ENCODE assay signal across 18 cellular contexts in the genomic region with DNA sequence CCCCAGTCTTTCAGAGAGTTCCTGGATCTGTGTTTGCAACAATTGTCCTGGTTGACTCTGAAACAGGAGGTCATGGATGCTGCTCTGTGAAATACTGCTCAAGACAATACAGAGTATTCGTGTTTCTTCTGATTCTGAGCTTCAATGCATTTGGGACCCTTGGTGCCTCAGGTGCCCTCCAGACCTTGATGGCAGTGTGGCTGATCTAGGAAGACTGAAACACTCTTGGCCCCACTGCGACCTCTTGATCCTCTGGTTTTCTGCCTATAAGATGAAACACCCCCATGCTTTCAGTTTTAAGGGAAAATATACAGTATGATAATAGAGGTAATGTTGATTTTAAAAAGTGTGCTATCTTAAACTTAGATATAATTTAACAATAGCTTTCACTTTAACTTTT.
DNase-seq lines count a peak whose midpoint lies in the region; ATAC-seq, FAIRE-seq and TF ChIP-seq lines count a peak whose summit lies in the region.
"Had no signal": no experiment of that assay in that cellular context is flagged by ENCODE, and none has a peak within 500 bp of the region (broad histone marks: within the 10 kb centered on the region; RNA-seq: fewer than 3 reads in every experiment).

No MANE protein-coding gene starts in this region.

- H2AFZ ChIP-seq in ACC112 (ENCODE audit: low read length, unreplicated experiment) (no peak overlapping the region), PC-3 (ENCODE audit: low read length) (peak overlapping the region; percentile 31; the same call in 1 of the 2 replicates), astrocyte (ENCODE audit: low read depth, low read length) (no peak overlapping the region)

- H3K27ac ChIP-seq in ACC112 (ENCODE audit: low read depth, low read length) = peak overlapping the region; percentile 65
- H3K27ac ChIP-seq in PC-3 (ENCODE audit: low read length) = peak overlapping the region; percentile 60
- peak overlapping the region; percentile 99 for H3K27ac ChIP-seq in astrocyte (ENCODE audit: low read depth, low read length)
- H3K27ac ChIP-seq in mesodermal cell (ENCODE audit: low read depth, low read length, severe bottlenecking) = peak overlapping the region; percentile 87
- H3K27ac ChIP-seq: BLaER1 treated with 17β-estradiol and CSF1 and Interleukin-3, amounts not matched to agents 10 nM and 100 nM; KMS-11; RWPE1 had no signal

- no peaks in the 10 kb centered on the region for H3K9me2 ChIP-seq in PC-3 (replicated peaks; ENCODE audit: low read length)

- BruUV-seq in PC-3 (replicated peaks; lab: Mats Ljungman, UMichigan) = no TSS peak

- H3K36me3 ChIP-seq in ACC112 (ENCODE audit: insufficient read depth, low read length) = no peaks in the 10 kb centered on the region
- no peaks in the 10 kb centered on the region for H3K36me3 ChIP-seq in PC-3 (ENCODE audit: low read depth, low read length)
- H3K36me3 ChIP-seq in astrocyte (ENCODE audit: insufficient read depth, low read length) = no peaks in the 10 kb centered on the region
- no peaks in the 10 kb centered on the region for H3K36me3 ChIP-seq in mesodermal cell (ENCODE audit: control insufficient read depth, insufficient read depth, low read length)
- H3K36me3 ChIP-seq: BLaER1 treated with 17β-estradiol and CSF1 and Interleukin-3, amounts not matched to agents 10 nM and 100 nM had no signal

- H3K9me3 ChIP-seq in PC-3 (ENCODE audit: low read length) (no peaks in the 10 kb centered on the region), astrocyte (ENCODE audit: insufficient read depth, low read depth, low read length) (peaks cover 4% of the 10 kb centered on the region), mesodermal cell (ENCODE audit: control insufficient read depth, low read length) (no peaks in the 10 kb centered on the region)

- H4K20me1 ChIP-seq in PC-3 (ENCODE audit: low read length) (no peaks in the 10 kb centered on the region), astrocyte (ENCODE audit: insufficient read depth, low read length) (no peaks in the 10 kb centered on the region)
- H4K20me1 ChIP-seq: BLaER1 treated with 17β-estradiol and CSF1 and Interleukin-3, amounts not matched to agents 10 nM and 100 nM had no signal

- DNase-seq in PC-3 (no peak), astrocyte (ENCODE audit: low read depth) (no peak), middle frontal gyrus (ENCODE audit: extremely low spot score, low spot score) (no peak)
- DNase-seq in activated CD4-positive, alpha-beta T cell treated with anti-CD3 and anti-CD28 coated beads, Interleukin-2, amount 50 U/mL, for 1 hour = no peak
- DNase-seq: 8988T, DND-41, NCI-H1092, NCI-H2107, NCI-H345, NCI-H526 had no signal

- 100% methylated on average over 1 of the region's 2 CpGs for WGBS in mesodermal cell (ENCODE audit: insufficient coverage in 2 of 2), 2 experiments

- H3K4me1 ChIP-seq in ACC112 (ENCODE audit: control insufficient read depth, insufficient read depth, low read length, unreplicated experiment) (peaks cover 26% of the 10 kb centered on the region), PC-3 (ENCODE audit: insufficient read depth, low read length) (peaks cover 31% of the 10 kb centered on the region), astrocyte (ENCODE audit: insufficient read depth, low read length) (peaks cover 36% of the 10 kb centered on the region), mesodermal cell (ENCODE audit: control insufficient read depth, insufficient read depth, low read length, poor library complexity, severe bottlenecking) (peaks cover 40% of the 10 kb centered on the region)
- H3K4me1 ChIP-seq: BLaER1 treated with 17β-estradiol and CSF1 and Interleukin-3, amounts not matched to agents 10 nM and 100 nM had no signal

- no peak for FAIRE-seq in astrocyte (lab: Jason Lieb, UNC)
- FAIRE-seq: G401.6 had no signal

- peaks cover 16% of the 10 kb centered on the region for H3K9me3 Mint-ChIP-seq in astrocyte (ENCODE audit: unreplicated experiment)
- peaks cover 5% of the 10 kb centered on the region for H3K9me3 Mint-ChIP-seq in activated T-helper 17 cell treated with anti-CD3 and anti-CD28 coated beads, Interleukin-2, amount 50 U/mL, for 72 hours

- H3K4me2 ChIP-seq in PC-3 (ENCODE audit: low read length) = peak overlapping the region; percentile 60
- H3K4me2 ChIP-seq in astrocyte (ENCODE audit: low read length) = peak overlapping the region; percentile 66
- H3K4me2 ChIP-seq: BLaER1 treated with 17β-estradiol and CSF1 and Interleukin-3, amounts not matched to agents 10 nM and 100 nM; KMS-11 had no signal

- H3K79me2 ChIP-seq in ACC112 (ENCODE audit: control insufficient read depth, insufficient read depth, low read length, unreplicated experiment) (no peaks in the 10 kb centered on the region), PC-3 (ENCODE audit: low read length) (no peaks in the 10 kb centered on the region), astrocyte (ENCODE audit: insufficient read depth, low read length) (no peaks in the 10 kb centered on the region)

- CTCF ChIA-PET in PC-3 (lab: Charles Lee) = no interaction called here

- H3K4me3 ChIP-seq in ACC112 (ENCODE audit: low read depth, low read length) (no peak overlapping the region), PC-3 (ENCODE audit: low read length) (no peak overlapping the region), astrocyte (ENCODE audit: insufficient read depth, low read depth, low read length) (no peak overlapping the region), mesodermal cell (ENCODE audit: extremely low read depth, insufficient read depth, low read length, poor library complexity, severe bottlenecking) (no peak overlapping the region)
- H3K4me3 ChIP-seq: BLaER1 treated with 17β-estradiol and CSF1 and Interleukin-3, amounts not matched to agents 10 nM and 100 nM had no signal

- H3K27ac Mint-ChIP-seq in astrocyte (ENCODE audit: unreplicated experiment) = peak overlapping the region; percentile 99
- no peak overlapping the region for H3K27ac Mint-ChIP-seq in activated T-helper 17 cell treated with anti-CD3 and anti-CD28 coated beads, Interleukin-2, amount 50 U/mL, for 72 hours

- H3K36me3 Mint-ChIP-seq in astrocyte (ENCODE audit: low read depth, unreplicated experiment) = no peaks in the 10 kb centered on the region
- H3K36me3 Mint-ChIP-seq in activated T-helper 17 cell treated with anti-CD3 and anti-CD28 coated beads, Interleukin-2, amount 50 U/mL, for 72 hours (ENCODE audit: low read depth) = no peaks in the 10 kb centered on the region

- ATAC-seq in PC-3 (no peak), HG03469 (IDR thresholded peaks at IDR 0.05; ENCODE audit: unreplicated experiment) (no peak)
- no peak for ATAC-seq in activated T-helper 17 cell treated with anti-CD3 and anti-CD28 coated beads, Interleukin-2, amount 50 U/mL, for 72 hours (replicated peaks)

- H3K27me3 Mint-ChIP-seq in astrocyte (ENCODE audit: low read depth, unreplicated experiment) = no peaks in the 10 kb centered on the region
- peaks cover 8% of the 10 kb centered on the region for H3K27me3 Mint-ChIP-seq in activated T-helper 17 cell treated with anti-CD3 and anti-CD28 coated beads, Interleukin-2, amount 50 U/mL, for 72 hours

- H3K4me1 Mint-ChIP-seq in astrocyte (ENCODE audit: low read depth, unreplicated experiment) = peaks cover 59% of the 10 kb centered on the region
- H3K4me1 Mint-ChIP-seq in activated T-helper 17 cell treated with anti-CD3 and anti-CD28 coated beads, Interleukin-2, amount 50 U/mL, for 72 hours = no peaks in the 10 kb centered on the region

- intact Hi-C loops in PC-3 (cut with micrococcal nuclease) = no loop called here

- peak overlapping the region; percentile 73 for H3K4me3 Mint-ChIP-seq in astrocyte (ENCODE audit: unreplicated experiment)
- H3K4me3 Mint-ChIP-seq in activated T-helper 17 cell treated with anti-CD3 and anti-CD28 coated beads, Interleukin-2, amount 50 U/mL, for 72 hours = no peak overlapping the region

- no peaks in the 10 kb centered on the region for H3K27me3 ChIP-seq in ACC112 (ENCODE audit: insufficient read depth, low read length)
- no peaks in the 10 kb centered on the region for H3K27me3 ChIP-seq in PC-3 (ENCODE audit: low read length)
- H3K27me3 ChIP-seq in astrocyte (ENCODE audit: insufficient read depth, low read length) = no peaks in the 10 kb centered on the region
- H3K27me3 ChIP-seq: BLaER1 treated with 17β-estradiol and CSF1 and Interleukin-3, amounts not matched to agents 10 nM and 100 nM had no signal

- no peak for TF ChIP-seq CTCF in PC-3 (conservative IDR thresholded peaks at IDR 0.05; ENCODE audit: low read depth, low read length)
- TF ChIP-seq CTCF in astrocyte (IDR thresholded peaks at IDR 0.05; ENCODE audit: insufficient read depth, low read depth, low read length) = no peak

- H3K9ac ChIP-seq in PC-3 (ENCODE audit: low read length) = no peak overlapping the region; the same call in 1 of the 2 replicates
- peak overlapping the region; percentile 71 for H3K9ac ChIP-seq in astrocyte (ENCODE audit: low read length)
- H3K9ac ChIP-seq: BLaER1 treated with 17β-estradiol and CSF1 and Interleukin-3, amounts not matched to agents 10 nM and 100 nM; KMS-11 had no signal

- POLR2A ChIA-PET in PC-3 (lab: Charles Lee; ENCODE audit: unreplicated experiment) = no interaction called here

- H3F3A ChIP-seq in PC-3 (ENCODE audit: low read length, unreplicated experiment) = no peaks in the 10 kb centered on the region
